In the genomic region with DNA sequence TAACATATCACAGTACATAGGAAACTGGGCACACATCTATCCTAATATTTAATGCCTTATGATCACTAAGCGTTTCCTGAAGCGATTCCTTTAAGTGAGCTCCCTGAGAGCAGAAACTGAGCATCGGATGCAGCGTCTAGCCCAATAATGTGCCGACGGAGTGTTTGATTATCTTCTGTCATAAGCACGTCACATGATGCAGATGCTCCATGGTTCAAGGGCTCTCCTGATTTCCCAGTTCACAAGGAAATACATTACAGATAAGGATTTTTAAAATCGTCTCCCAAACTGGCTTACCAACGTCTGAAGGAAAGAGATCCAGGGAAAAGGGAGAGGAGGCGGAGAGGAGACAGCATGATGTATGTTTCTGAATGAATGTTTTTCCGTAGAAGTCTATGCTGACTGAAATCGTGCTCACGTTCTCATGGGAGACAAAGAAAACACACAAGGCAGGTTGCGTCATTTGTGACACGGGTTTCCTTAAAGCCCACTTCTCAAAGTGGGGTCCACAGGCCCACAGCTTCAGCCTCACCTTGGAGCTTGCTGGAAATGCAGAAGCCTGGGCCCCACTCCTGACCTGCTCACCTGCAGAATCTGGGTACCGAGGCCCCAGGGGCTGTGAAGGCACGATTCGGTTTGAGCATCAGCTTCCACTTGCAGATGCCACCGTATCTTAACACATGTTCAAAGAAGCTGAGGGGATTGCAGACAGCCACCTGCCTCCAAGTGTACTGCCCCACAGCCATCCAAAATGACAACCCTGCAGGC, we compare ENCODE assay signal across 26 cellular contexts.
"Had no signal": no experiment of that assay in that cellular context is flagged by ENCODE, and none has a peak within 500 bp of the region (broad histone marks: within the 10 kb centered on the region; RNA-seq: fewer than 3 reads in every experiment).

No MANE protein-coding gene starts in this region.

- H2AFZ ChIP-seq: neural progenitor cell, parathyroid adenoma had no signal

- FAIRE-seq: endometrium had no signal

- H3K4me1 ChIP-seq: parathyroid adenoma, prostate gland, right atrium auricular region, stomach, thyroid gland had no signal

- H3K9me3 ChIP-seq: esophagus squamous epithelium, mucosa of descending colon, prostate gland, right atrium auricular region, stomach, thyroid gland had no signal

- H3K4me3 ChIP-seq: esophagus squamous epithelium, mucosa of descending colon, neural progenitor cell, prostate gland, right atrium auricular region, skin epidermis, stomach, thyroid gland had no signal

- H3K4me2 ChIP-seq: neural progenitor cell had no signal

- H3K79me2 ChIP-seq: parathyroid adenoma had no signal

- H3K27me3 ChIP-seq: neural progenitor cell, right atrium auricular region, thyroid gland had no signal

- H3K27ac ChIP-seq: esophagus squamous epithelium, neural progenitor cell, parathyroid adenoma, prostate gland, right atrium auricular region, skin epidermis, stomach, thyroid gland had no signal

- ATAC-seq: effector memory CD8-positive, alpha-beta T cell; mucosa of descending colon; natural killer cell treated with Interleukin-12 subunit alpha and Interleukin-12 subunit beta and Interleukin-15 and Interleukin-18, amount 100 ng/mL, for 72 hours; stimulated activated effector memory CD8-positive, alpha-beta T cell treated with anti-CD3 and anti-CD28 coated beads, Interleukin-12 subunit alpha, Interleukin-12 subunit beta, amount 100 ng/mL, for 72 hours had no signal

- H3K36me3 ChIP-seq: esophagus squamous epithelium, neural progenitor cell, prostate gland, right atrium auricular region, stomach, thyroid gland had no signal

- DNase-seq: cortex of kidney; effector memory CD8-positive, alpha-beta T cell; erythroblast; esophagus squamous epithelium; foreskin melanocyte; hypothalamus; immature natural killer cell; islet precursor cell; kidney glomerular epithelial cell; mesenchymal stem cell; mucosa of descending colon; naive B cell; stimulated activated CD4-positive, alpha-beta T cell treated with anti-CD3 and anti-CD28 coated beads, Interleukin-15, amount 100 ng/mL, for 24 hours; stimulated activated CD4-positive, alpha-beta T cell treated with anti-CD3 and anti-CD28 coated beads, Interleukin-2, amount 100 ng/mL, for 48 hours; stimulated activated naive CD4-positive, alpha-beta T cell treated with Interleukin-2 at 50 U/mL for 16 hours; stomach; thyroid gland; trophoblast cell had no signal

- H3K9ac ChIP-seq: neural progenitor cell, parathyroid adenoma had no signal
